13 cellular contexts compared by ENCODE assay signal in the genomic region with DNA sequence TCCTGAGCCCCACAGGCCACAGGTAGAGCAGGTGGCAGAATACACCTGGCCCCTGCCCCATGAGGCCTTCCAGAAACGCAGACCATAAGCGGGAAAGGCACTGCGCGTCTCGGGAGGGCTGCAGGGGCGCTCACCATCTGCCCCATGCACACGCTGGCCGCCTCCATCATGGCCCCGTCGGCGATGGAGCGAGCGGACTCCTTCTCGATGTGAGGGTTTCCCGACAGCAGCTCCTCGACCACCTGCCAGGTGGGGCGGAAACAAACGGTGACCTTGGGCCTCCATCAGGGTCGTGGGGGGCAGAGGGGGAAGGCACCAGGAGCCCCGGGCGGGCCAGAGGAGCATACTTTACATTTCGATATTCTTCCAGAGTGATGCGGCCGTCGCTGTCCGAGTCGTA. TPM values are rescaled to one million over a fixed set of nuclear protein-coding genes. Genes with fewer than 3 reads are reported as not detected.
A peak's percentile ranks its signal among the peaks of the same experiment; 100 is the strongest.
DNase-seq lines count a peak whose midpoint lies in the region; ATAC-seq and TF ChIP-seq lines count a peak whose summit lies in the region.
"Had no signal": no experiment of that assay in that cellular context is flagged by ENCODE, and none has a peak within 500 bp of the region (broad histone marks: within the 10 kb centered on the region; RNA-seq: fewer than 3 reads in every experiment).

No MANE protein-coding gene starts in this region.

- peaks cover 21% of the 10 kb centered on the region for H3K4me1 Mint-ChIP-seq in Caco-2 (ENCODE audit: low read depth, unreplicated experiment)
- H3K4me1 Mint-ChIP-seq in stimulated activated naive B cell treated with anti-CD40 and anti-IgM and Interleukin-4, amounts not matched to agents 10 μg/mL and 1 μg/mL and 100 μg/mL, for 72 hours, result peaks cover 8 to 15% of the 10 kb centered on the region in 2 donors
- H3K4me1 Mint-ChIP-seq: CD4-positive, CD25-positive, alpha-beta regulatory T cell had no signal

- H3K9me3 ChIP-seq in Caco-2 (no peaks in the 10 kb centered on the region), WERI-Rb-1 (ENCODE audit: severe bottlenecking) (no peaks in the 10 kb centered on the region), hepatocyte (ENCODE audit: low read depth) (no peaks in the 10 kb centered on the region)
- H3K9me3 ChIP-seq: HAP-1 had no signal

- H3K9me3 Mint-ChIP-seq in Caco-2 (ENCODE audit: unreplicated experiment), result no peaks in the 10 kb centered on the region
- H3K9me3 Mint-ChIP-seq in stimulated activated naive B cell treated with anti-CD40 and anti-IgM and Interleukin-4, amounts not matched to agents 10 μg/mL and 1 μg/mL and 100 μg/mL, for 72 hours, result no peaks in the 10 kb centered on the region
- H3K9me3 Mint-ChIP-seq: CD4-positive, CD25-positive, alpha-beta regulatory T cell had no signal

- H3K27me3 ChIP-seq in Caco-2 (replicated peaks; ENCODE audit: control insufficient read depth, insufficient read depth, low read length) (no peaks in the 10 kb centered on the region), WERI-Rb-1 (ENCODE audit: insufficient read depth, low read depth, severe bottlenecking) (no peaks in the 10 kb centered on the region), hepatocyte (no peaks in the 10 kb centered on the region)

- no peaks in the 10 kb centered on the region for H3K9me2 ChIP-seq in hepatocyte (replicated peaks; ENCODE audit: insufficient read depth)

- no peak for ATAC-seq in stimulated activated naive B cell treated with anti-CD40 and anti-IgM and Interleukin-4, amounts not matched to agents 10 μg/mL and 1 μg/mL and 100 μg/mL, for 72 hours (replicated peaks)
- ATAC-seq in HG03520 (IDR thresholded peaks at IDR 0.05; ENCODE audit: unreplicated experiment), result no peak
- no peak for ATAC-seq in GM18867 (IDR thresholded peaks at IDR 0.05; ENCODE audit: unreplicated experiment)

- H3K4me3 Mint-ChIP-seq in Caco-2 (ENCODE audit: unreplicated experiment), result no peak overlapping the region
- H3K4me3 Mint-ChIP-seq in stimulated activated naive B cell treated with anti-CD40 and anti-IgM and Interleukin-4, amounts not matched to agents 10 μg/mL and 1 μg/mL and 100 μg/mL, for 72 hours, result no peak overlapping the region
- H3K4me3 Mint-ChIP-seq: CD4-positive, CD25-positive, alpha-beta regulatory T cell had no signal

- POLR2A ChIA-PET in Caco-2 (lab: Charles Lee), result no interaction called here

- intact Hi-C loops in Caco-2 (cut with micrococcal nuclease; ENCODE audit: unreplicated experiment), result no loop called here

- no peaks in the 10 kb centered on the region for H3K79me2 ChIP-seq in hepatocyte

- no peak for TF ChIP-seq CTCF in Caco-2 (IDR thresholded peaks at IDR 0.05; ENCODE audit: insufficient read depth in 1 of 2, low read depth in 1 of 2, low read length in 1 of 2, severe bottlenecking in 1 of 2, unreplicated experiment in 1 of 2)
- TF ChIP-seq CTCF in WERI-Rb-1 (IDR thresholded peaks at IDR 0.05; ENCODE audit: low read depth, low read length), result no peak
- TF ChIP-seq CTCF in hepatocyte (IDR thresholded peaks at IDR 0.05; ENCODE audit: poor library complexity), result no peak

- DNase-seq in NCI-H2171 treated with DMSO at 0.1 percent for 48 hours (lab: John Stamatoyannopoulos, UW) (peak; percentile 22), NCI-H2171 (lab: John Stamatoyannopoulos, UW) (no peak), Caco-2 (no peak), WERI-Rb-1 (no peak), hepatocyte (ENCODE audit: low spot score) (no peak)
- DNase-seq in stimulated activated naive B cell treated with anti-CD40 and anti-IgM and Interleukin-4, amounts not matched to agents 10 μg/mL and 1 μg/mL and 100 μg/mL, for 72 hours, result no peak
- DNase-seq: CD4-positive, CD25-positive, alpha-beta regulatory T cell; COR-L47; NCI-H187 had no signal

- H3K4me1 ChIP-seq in Caco-2 (peaks cover 61% of the 10 kb centered on the region), hepatocyte (ENCODE audit: insufficient read depth) (peaks cover 36% of the 10 kb centered on the region)
- H3K4me1 ChIP-seq: HAP-1 had no signal

- H3K4me3 ChIP-seq in Caco-2 (ENCODE audit: low read depth, low read length), result no peak overlapping the region
- H3K4me3 ChIP-seq in WERI-Rb-1 (ENCODE audit: low read depth, low read length), result no peak overlapping the region
- H3K4me3 ChIP-seq in hepatocyte, result no peak overlapping the region
- H3K4me3 ChIP-seq: HAP-1 had no signal

- H3K27me3 Mint-ChIP-seq in Caco-2 (ENCODE audit: insufficient read depth, unreplicated experiment), result no peaks in the 10 kb centered on the region
- H3K27me3 Mint-ChIP-seq in stimulated activated naive B cell treated with anti-CD40 and anti-IgM and Interleukin-4, amounts not matched to agents 10 μg/mL and 1 μg/mL and 100 μg/mL, for 72 hours, result peaks cover 12 to 19% of the 10 kb centered on the region in 2 donors
- H3K27me3 Mint-ChIP-seq: CD4-positive, CD25-positive, alpha-beta regulatory T cell had no signal

- H3K27ac ChIP-seq in WERI-Rb-1, result peak overlapping the region; percentile 83
- H3K27ac ChIP-seq in hepatocyte, result peak overlapping the region; percentile 84
- H3K27ac ChIP-seq: 22Rv1 had no signal

- H3K36me3 ChIP-seq in Caco-2 (ENCODE audit: control insufficient read depth, insufficient read depth, low read length) (no peaks in the 10 kb centered on the region), WERI-Rb-1 (no peaks in the 10 kb centered on the region), hepatocyte (replicated peaks; ENCODE audit: insufficient read depth, low read depth) (no peaks in the 10 kb centered on the region)
- H3K36me3 ChIP-seq: HAP-1 had no signal

- H3K4me2 ChIP-seq in hepatocyte, result no peak overlapping the region

- CTCF ChIA-PET in Caco-2 (lab: Charles Lee), result no interaction called here

- H3K27ac Mint-ChIP-seq in Caco-2 (ENCODE audit: unreplicated experiment), result peak overlapping the region; percentile 24
- no peak overlapping the region for H3K27ac Mint-ChIP-seq in stimulated activated naive B cell treated with anti-CD40 and anti-IgM and Interleukin-4, amounts not matched to agents 10 μg/mL and 1 μg/mL and 100 μg/mL, for 72 hours
- H3K27ac Mint-ChIP-seq: CD4-positive, CD25-positive, alpha-beta regulatory T cell had no signal

- H2AFZ ChIP-seq in hepatocyte, result no peak overlapping the region

- no peaks in the 10 kb centered on the region for H4K20me1 ChIP-seq in hepatocyte (ENCODE audit: insufficient read depth, poor library complexity, severe bottlenecking)

- 96% methylated on average over 25 of the region's 27 CpGs for WGBS in hepatocyte (ENCODE audit: low lambda C conversion rate, missing lambda C conversion rate)

- no TSS peak for BruUV-seq in Caco-2 (replicated peaks; lab: Mats Ljungman, UMichigan)

- H3K36me3 Mint-ChIP-seq in Caco-2 (ENCODE audit: insufficient read depth, unreplicated experiment), result no peaks in the 10 kb centered on the region
- H3K36me3 Mint-ChIP-seq in stimulated activated naive B cell treated with anti-CD40 and anti-IgM and Interleukin-4, amounts not matched to agents 10 μg/mL and 1 μg/mL and 100 μg/mL, for 72 hours, result peaks cover 0 to 4% of the 10 kb centered on the region in 2 donors
- H3K36me3 Mint-ChIP-seq: CD4-positive, CD25-positive, alpha-beta regulatory T cell had no signal

RNA-seq across cellular contexts. Expression of gene TESC, which starts 52.8 kb away (rescaled TPM):
- total RNA-seq in Caco-2 (2022) (4.8 and 6.8 TPM in 2 replicates), hepatocyte (15.9 and 20.8 TPM in 2 replicates)
- 15.5 and 31.5 TPM in 2 replicates for polyA plus RNA-seq in hepatocyte
